Comparison of ENCODE assay signal across 1 cellular context in the genomic region with DNA sequence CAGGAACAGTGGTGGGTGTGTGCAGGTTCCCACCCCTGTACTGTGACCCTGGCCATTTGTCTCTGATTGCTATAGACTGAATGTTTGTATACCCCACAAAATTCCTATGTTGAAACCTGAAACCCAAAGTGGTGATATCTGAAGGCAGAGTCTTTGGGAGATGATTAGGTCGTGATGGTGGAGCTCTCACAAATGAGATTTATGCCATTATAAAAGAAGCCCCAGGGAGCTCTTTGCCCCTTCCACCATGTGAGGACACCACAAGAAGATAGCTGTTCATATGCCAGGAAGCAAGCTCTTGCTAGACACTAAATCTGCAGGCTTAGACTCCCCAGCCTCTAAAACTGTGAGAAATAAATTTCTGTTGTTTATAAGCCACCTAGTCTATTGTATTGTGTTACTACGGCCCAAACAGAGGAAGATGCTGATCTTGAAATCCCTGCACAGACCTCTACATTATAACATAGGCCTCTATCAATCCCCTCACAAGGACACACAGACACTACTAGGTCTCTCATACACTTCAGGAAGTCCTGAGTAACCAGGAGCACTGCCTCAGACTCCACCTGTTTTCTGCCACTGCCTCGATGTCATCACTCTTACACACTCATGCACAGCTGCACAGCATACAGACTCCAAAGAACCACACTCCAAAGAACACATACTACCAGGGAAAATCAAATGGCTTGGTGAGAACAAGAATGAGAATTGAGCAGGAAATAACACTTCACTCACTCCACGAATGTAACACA.
TF ChIP-seq lines count a peak whose summit lies in the region.

No MANE protein-coding gene starts in this region.

TF ChIP-seq in A549, 52 proteins besides CTCF, POLR2A, EP300 and RAD21:
- TF ChIP-seq FOSL2 (IDR thresholded peaks at IDR 0.05) = no peak
- no peak for TF ChIP-seq FOSL2 (CRISPR knock-in tag; IDR thresholded peaks at IDR 0.05)
- TF ChIP-seq GATA3 (IDR thresholded peaks at IDR 0.05; ENCODE audit: borderline replicate concordance) = no peak
- no peak for TF ChIP-seq RFX5 (IDR thresholded peaks at IDR 0.05)
- no peak for TF ChIP-seq MYC (IDR thresholded peaks at IDR 0.05; ENCODE audit: borderline replicate concordance, low read length)
- TF ChIP-seq TP53 (CRISPR knock-in tag; IDR thresholded peaks at IDR 0.05) = no peak
- TF ChIP-seq BHLHE40 (IDR thresholded peaks at IDR 0.05; ENCODE audit: low read depth, low read length) = no peak
- no peak for TF ChIP-seq MAFK (IDR thresholded peaks at IDR 0.05; ENCODE audit: partially characterized antibody)
- TF ChIP-seq CBX2 (IDR thresholded peaks at IDR 0.05; ENCODE audit: borderline replicate concordance, low read depth) = no peak
- no peak for TF ChIP-seq CHD2 (IDR thresholded peaks at IDR 0.05; ENCODE audit: low read length, partially characterized antibody)
- TF ChIP-seq, protein P1, sequence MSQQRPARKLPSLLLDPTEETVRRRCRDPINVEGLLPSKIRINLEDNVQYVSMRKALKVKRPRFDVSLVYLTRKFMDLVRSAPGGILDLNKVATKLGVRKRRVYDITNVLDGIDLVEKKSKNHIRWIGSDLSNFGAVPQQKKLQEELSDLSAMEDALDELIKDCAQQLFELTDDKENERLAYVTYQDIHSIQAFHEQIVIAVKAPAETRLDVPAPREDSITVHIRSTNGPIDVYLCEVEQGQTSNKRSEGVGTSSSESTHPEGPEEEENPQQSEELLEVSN (IDR thresholded peaks at IDR 0.05; ENCODE audit: borderline replicate concordance, low read depth) = no peak
- TF ChIP-seq EHF (CRISPR knock-in tag; IDR thresholded peaks at IDR 0.05) = no peak
- TF ChIP-seq, protein P2, sequence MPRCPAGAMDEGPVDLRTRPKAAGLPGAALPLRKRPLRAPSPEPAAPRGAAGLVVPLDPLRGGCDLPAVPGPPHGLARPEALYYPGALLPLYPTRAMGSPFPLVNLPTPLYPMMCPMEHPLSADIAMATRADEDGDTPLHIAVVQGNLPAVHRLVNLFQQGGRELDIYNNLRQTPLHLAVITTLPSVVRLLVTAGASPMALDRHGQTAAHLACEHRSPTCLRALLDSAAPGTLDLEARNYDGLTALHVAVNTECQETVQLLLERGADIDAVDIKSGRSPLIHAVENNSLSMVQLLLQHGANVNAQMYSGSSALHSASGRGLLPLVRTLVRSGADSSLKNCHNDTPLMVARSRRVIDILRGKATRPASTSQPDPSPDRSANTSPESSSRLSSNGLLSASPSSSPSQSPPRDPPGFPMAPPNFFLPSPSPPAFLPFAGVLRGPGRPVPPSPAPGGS (IDR thresholded peaks at IDR 0.05) = no peak
- no peak for TF ChIP-seq FOXS1 (CRISPR knock-in tag; IDR thresholded peaks at IDR 0.05)
- TF ChIP-seq RARB (CRISPR knock-in tag; IDR thresholded peaks at IDR 0.05) = no peak
- no peak for TF ChIP-seq FOSB (CRISPR knock-in tag; IDR thresholded peaks at IDR 0.05)
- no peak for TF ChIP-seq POLR2AphosphoS2 (conservative IDR thresholded peaks at IDR 0.05; ENCODE audit: low read length)
- TF ChIP-seq ZFP36 (IDR thresholded peaks at IDR 0.05; ENCODE audit: borderline replicate concordance, partially characterized antibody) = no peak
- no peak for TF ChIP-seq EHMT2 (IDR thresholded peaks at IDR 0.05; ENCODE audit: low read depth)
TF ChIP-seq in A549: peak in this region for 0.
